In genomic region chr2:230586328-230586982, GRCh38 we compare ENCODE assay signal across 27 cellular contexts.
DNase-seq lines count a peak whose midpoint lies in the region; ATAC-seq, FAIRE-seq and TF ChIP-seq lines count a peak whose summit lies in the region.
"Had no signal": no experiment of that assay in that cellular context is flagged by ENCODE, and none has a peak within 500 bp of the region (broad histone marks: within the 10 kb centered on the region; RNA-seq: fewer than 3 reads in every experiment).

No MANE protein-coding gene starts in this region.

- H3K4me3 ChIP-seq in GM12865 (ENCODE audit: low read depth, low read length) (peak overlapping the region; percentile 62), adipocyte (ENCODE audit: low read length) (no peak overlapping the region), endothelial cell of umbilical vein (replicated peaks in 1 of 3; ENCODE audit: insufficient read depth in 1 of 3, low read depth in 1 of 3, low read length in 3 of 3) (no peak overlapping the region)
- H3K4me3 ChIP-seq: cardiac muscle cell, SJCRH30, smooth muscle cell, thoracic aorta had no signal

- FAIRE-seq in endothelial cell of umbilical vein (lab: Jason Lieb, UNC) = peak; percentile 60
- FAIRE-seq: GM12891 had no signal

- no peaks in the 10 kb centered on the region for H3K79me2 ChIP-seq in endothelial cell of umbilical vein (ENCODE audit: control insufficient read depth, insufficient read depth, low read length)

- CTCF ChIA-PET in endothelial cell of umbilical vein (lab: Charles Lee) = no interaction called here

- H3K9ac ChIP-seq in adipocyte (ENCODE audit: low read length) = no peak overlapping the region
- H3K9ac ChIP-seq in endothelial cell of umbilical vein (replicated peaks; ENCODE audit: extremely low read depth, insufficient read depth, low read length) = no peak overlapping the region

- no peaks in the 10 kb centered on the region for H3K27me3 Mint-ChIP-seq in stimulated activated naive B cell treated with anti-CD40 and anti-IgM and Interleukin-4, amounts not matched to agents 10 μg/mL and 1 μg/mL and 100 μg/mL, for 72 hours
- H3K27me3 Mint-ChIP-seq: activated naive CD8-positive, alpha-beta T cell treated with anti-CD3 and anti-CD28 coated beads, Interleukin-2, amount 50 U/mL, for 24 hours had no signal

- H3K36me3 ChIP-seq in adipocyte (ENCODE audit: control insufficient read depth, insufficient read depth, low read length, severe bottlenecking) = no peaks in the 10 kb centered on the region
- no peaks in the 10 kb centered on the region for H3K36me3 ChIP-seq in endothelial cell of umbilical vein (ENCODE audit: control insufficient read depth in 2 of 2, extremely low read depth in 1 of 2, insufficient read depth in 2 of 2, low read length in 2 of 2)
- H3K36me3 ChIP-seq: cardiac muscle cell, SJCRH30, thoracic aorta had no signal

- dilution Hi-C loops in endothelial cell of umbilical vein (cut with MboI; ENCODE audit: extremely low pct_ligation_motif_present, low sequenced_read_pairs) = no loop called here

- no peak for TF ChIP-seq POLR2A in endothelial cell of umbilical vein (IDR thresholded peaks at IDR 0.05; ENCODE audit: low read depth, low read length)

- no peak overlapping the region for H2AFZ ChIP-seq in endothelial cell of umbilical vein (ENCODE audit: low read depth, low read length)

- H3K27ac ChIP-seq in endothelial cell of umbilical vein (ENCODE audit: insufficient read depth, low read depth, low read length) = no peak overlapping the region
- H3K27ac ChIP-seq: cardiac muscle cell, SJCRH30, thoracic aorta, VCaP had no signal

- H3K9me3 Mint-ChIP-seq in stimulated activated naive B cell treated with anti-CD40 and anti-IgM and Interleukin-4, amounts not matched to agents 10 μg/mL and 1 μg/mL and 100 μg/mL, for 72 hours = peaks cover 9 to 16% of the 10 kb centered on the region in 2 donors

- no peak for ATAC-seq in stimulated activated naive B cell treated with anti-CD40 and anti-IgM and Interleukin-4, amounts not matched to agents 10 μg/mL and 1 μg/mL and 100 μg/mL, for 72 hours (replicated peaks)
- ATAC-seq in HG02623 (IDR thresholded peaks at IDR 0.05; ENCODE audit: unreplicated experiment) = no peak
- ATAC-seq: activated naive CD8-positive, alpha-beta T cell treated with anti-CD3 and anti-CD28 coated beads, Interleukin-2, amount 50 U/mL, for 24 hours; CD8-positive, alpha-beta T cell; Panc1 had no signal

- H3K9me1 ChIP-seq in endothelial cell of umbilical vein (replicated peaks; ENCODE audit: control insufficient read depth, extremely low read depth, insufficient read depth, low read length) = no peaks in the 10 kb centered on the region

- POLR2A ChIA-PET in endothelial cell of umbilical vein (lab: Charles Lee) = no interaction called here

- H3K9me3 ChIP-seq in adipocyte (ENCODE audit: control insufficient read depth, low read length) (no peaks in the 10 kb centered on the region), endothelial cell of umbilical vein (replicated peaks; ENCODE audit: control insufficient read depth, insufficient read depth, low read length) (no peaks in the 10 kb centered on the region)
- H3K9me3 ChIP-seq: thoracic aorta had no signal

- H3K27me3 ChIP-seq in adipocyte (replicated peaks; ENCODE audit: control insufficient read depth, insufficient read depth, low read length) = no peaks in the 10 kb centered on the region
- no peaks in the 10 kb centered on the region for H3K27me3 ChIP-seq in endothelial cell of umbilical vein (ENCODE audit: control insufficient read depth in 2 of 2, insufficient read depth in 2 of 2, low read length in 2 of 2)
- H3K27me3 ChIP-seq: cardiac muscle cell, SJCRH30 had no signal

- H4K20me1 ChIP-seq in endothelial cell of umbilical vein (replicated peaks; ENCODE audit: control insufficient read depth, extremely low read depth, insufficient read depth, low read length) = no peaks in the 10 kb centered on the region

- peaks cover 50 to 83% of the 10 kb centered on the region in 2 donors for H3K4me1 Mint-ChIP-seq in stimulated activated naive B cell treated with anti-CD40 and anti-IgM and Interleukin-4, amounts not matched to agents 10 μg/mL and 1 μg/mL and 100 μg/mL, for 72 hours

- BruUV-seq in endothelial cell of umbilical vein (replicated peaks; lab: Mats Ljungman, UMichigan) = no TSS peak

- DNase-seq in GM12865 (ENCODE audit: low read depth) (no peak), adipocyte (ENCODE audit: low read depth) (peak; percentile 46), endothelial cell of umbilical vein (ENCODE audit: low read depth, low spot score) (peak; percentile 38), non-pigmented ciliary epithelial cell (ENCODE audit: low read depth) (peak; percentile 11), NCI-H226 (no peak)
- no peak for DNase-seq in stimulated activated naive B cell treated with anti-CD40 and anti-IgM and Interleukin-4, amounts not matched to agents 10 μg/mL and 1 μg/mL and 100 μg/mL, for 72 hours
- DNase-seq: activated effector memory CD4-positive, alpha-beta T cell treated with Interleukin-2 at 50 U/mL for 16 hours; activated naive CD8-positive, alpha-beta T cell treated with anti-CD3 and anti-CD28 coated beads, Interleukin-2, amount 50 U/mL, for 24 hours; CD8-positive, alpha-beta T cell; erythroblast; GDM1; mammary epithelial cell; NCI-H1417; NCI-H510A; NK-92 treated with Interleukin-12 subunit alpha and Interleukin-12 subunit beta, amount 100 ng/mL, for 24 hours; occipital lobe; SJCRH30; stimulated activated CD4-positive, alpha-beta T cell treated with anti-CD3 and anti-CD28 coated beads, Interleukin-2, amount 100 ng/mL, for 48 hours; stimulated activated naive CD4-positive, alpha-beta T cell treated with Interleukin-2 at 50 U/mL for 16 hours; T-helper 2 cell had no signal

- H3K4me1 ChIP-seq in adipocyte (ENCODE audit: control insufficient read depth, insufficient read depth, low read length) (no peaks in the 10 kb centered on the region), endothelial cell of umbilical vein (ENCODE audit: control insufficient read depth, extremely low read depth, insufficient read depth, low read length) (peaks cover 3% of the 10 kb centered on the region)
- H3K4me1 ChIP-seq: SJCRH30 had no signal

- intact Hi-C loops in endothelial cell of umbilical vein (cut with micrococcal nuclease) = no loop called here

- TF ChIP-seq CTCF in GM12865 (IDR thresholded peaks at IDR 0.05; ENCODE audit: insufficient read depth, low read depth, low read length, missing control alignments) (no peak), endothelial cell of umbilical vein (IDR thresholded peaks at IDR 0.05; ENCODE audit: extremely low read depth in 1 of 2, insufficient read depth in 1 of 2, low read depth in 1 of 2, low read length in 2 of 2) (no peak)

- peaks cover 14 to 27% of the 10 kb centered on the region in 2 donors for H3K36me3 Mint-ChIP-seq in stimulated activated naive B cell treated with anti-CD40 and anti-IgM and Interleukin-4, amounts not matched to agents 10 μg/mL and 1 μg/mL and 100 μg/mL, for 72 hours
- H3K36me3 Mint-ChIP-seq: CD8-positive, alpha-beta T cell had no signal

- H3K27ac Mint-ChIP-seq in stimulated activated naive B cell treated with anti-CD40 and anti-IgM and Interleukin-4, amounts not matched to agents 10 μg/mL and 1 μg/mL and 100 μg/mL, for 72 hours = no peak overlapping the region
- H3K27ac Mint-ChIP-seq: activated naive CD8-positive, alpha-beta T cell treated with anti-CD3 and anti-CD28 coated beads, Interleukin-2, amount 50 U/mL, for 24 hours; CD8-positive, alpha-beta T cell had no signal

- peak overlapping the region; percentile 47 for H3K4me2 ChIP-seq in endothelial cell of umbilical vein (ENCODE audit: insufficient read depth, low read length)
- H3K4me2 ChIP-seq: smooth muscle cell had no signal

- no peak overlapping the region for H3K4me3 Mint-ChIP-seq in stimulated activated naive B cell treated with anti-CD40 and anti-IgM and Interleukin-4, amounts not matched to agents 10 μg/mL and 1 μg/mL and 100 μg/mL, for 72 hours
- H3K4me3 Mint-ChIP-seq: activated naive CD8-positive, alpha-beta T cell treated with anti-CD3 and anti-CD28 coated beads, Interleukin-2, amount 50 U/mL, for 24 hours; CD8-positive, alpha-beta T cell had no signal

TF ChIP-seq in endothelial cell of umbilical vein, 7 proteins besides CTCF, POLR2A, EP300 and RAD21:
- TF ChIP-seq FOS (IDR thresholded peaks at IDR 0.05; ENCODE audit: borderline replicate concordance, insufficient read depth, low read length) = no peak
- TF ChIP-seq POLR2AphosphoS5 (IDR thresholded peaks at IDR 0.05; ENCODE audit: insufficient read depth, low read depth, low read length) = no peak

Comparison
In these comparisons a context has a peak if more than half of its experiments do, and no peak if none do; other contexts are left out.
1. DNase-seq: peak in adipocyte (single experiment), endothelial cell of umbilical vein (single experiment) and non-pigmented ciliary epithelial cell (single experiment); none in GM12865 (single experiment), stimulated activated naive B cell treated with anti-CD40 and anti-IgM and Interleukin-4, amounts not matched to agents 10 μg/mL and 1 μg/mL and 100 μg/mL, for 72 hours (single experiment) and NCI-H226 (single experiment).